In genomic region chr1:222589462-222590302, GRCh38 we compare ENCODE assay signal across 8 cellular contexts. TPM values are rescaled to one million over a fixed set of nuclear protein-coding genes. Genes with fewer than 3 reads are reported as not detected.
A peak's percentile ranks its signal among the peaks of the same experiment; 100 is the strongest.
DNase-seq lines count a peak whose midpoint lies in the region; ATAC-seq, FAIRE-seq and TF ChIP-seq lines count a peak whose summit lies in the region.

Gene TAF1A (minus strand): TSS chr1:222589933.

- peak within 1 kb of the TSS; percentile 85 for H3K27ac ChIP-seq in C4-2B
- peak within 1 kb of the TSS; percentile 63 for H3K27ac ChIP-seq in HepG2 (ENCODE audit: extremely low read length, insufficient read depth, low read length)

- TF ChIP-seq EP300 in HepG2 (IDR thresholded peaks at IDR 0.05; ENCODE audit: low read depth in 2 of 2, low read length in 2 of 2), result 0 out of 4 replicates have a peak, but pooled peaks of 1 of the 2 experiments have one; percentile 12
- no peak for TF ChIP-seq EP300 in HepG2 (CRISPR knock-in tag; IDR thresholded peaks at IDR 0.05; ENCODE audit: borderline replicate concordance)

- peak; percentile 12; the same call in 1 of the 2 replicates for TF ChIP-seq RAD21 in HepG2 (CRISPR knock-in tag; IDR thresholded peaks at IDR 0.05)

- no peaks in the 10 kb centered on the region; a peak in 1 of 5 replicates for H3K27me3 ChIP-seq in HepG2 (ENCODE audit: control insufficient read depth in 1 of 2, insufficient read depth in 2 of 2, low read length in 2 of 2)

- 0 out of 5 replicates have a peak, but pooled peaks cover 0 to 8% of the 10 kb centered on the region in 2 experiments for H3K36me3 ChIP-seq in HepG2 (replicated peaks in 1 of 2; ENCODE audit: control insufficient read depth in 1 of 2, insufficient read depth in 2 of 2, low read length in 2 of 2)

- H2AFZ ChIP-seq in HepG2 (ENCODE audit: low read length), result peak within 1 kb of the TSS; percentile 88

- peak; percentile 93 for FAIRE-seq in HepG2 (lab: Jason Lieb, UNC)

- H3K4me3 ChIP-seq in HepG2 (replicated peaks in 1 of 3; ENCODE audit: insufficient read depth in 1 of 3, low read depth in 2 of 3, low read length in 3 of 3), result peak within 1 kb of the TSS; percentile 77 to 93 (median 85)

- TF ChIP-seq CTCF in C4-2B (conservative IDR thresholded peaks at IDR 0.05), result no peak
- TF ChIP-seq CTCF in HepG2 (CRISPR knock-in tag; IDR thresholded peaks at IDR 0.05), result 0 out of 2 replicates have a peak, but pooled peaks have one; percentile 2

- peaks cover 3% of the 10 kb centered on the region for H3K9me3 ChIP-seq in HepG2 (ENCODE audit: low read length)

- CTCF ChIA-PET in HepG2 (lab: Yijun Ruan, JAX; ENCODE audit: low intra/inter-chr PET ratio, low total read pairs), result no interaction called here

- peak within 1 kb of the TSS; percentile 81 for H3K9ac ChIP-seq in HepG2 (ENCODE audit: insufficient read depth, low read depth, low read length)

- ATAC-seq in GM19328 (IDR thresholded peaks at IDR 0.05; ENCODE audit: unreplicated experiment) (peak; percentile 99), HG03469 (IDR thresholded peaks at IDR 0.05; ENCODE audit: unreplicated experiment) (peak; percentile 90), HepG2 (peak; percentile 100)

- peaks cover 38% of the 10 kb centered on the region for H3K4me1 ChIP-seq in HepG2 (ENCODE audit: insufficient read depth, low read length)

- intact Hi-C loops in HepG2 (cut with micrococcal nuclease; ENCODE audit: unreplicated experiment), result loop anchor here (1.0 to 2.0 kb wide), 2 partner anchors 29 to 55 kb away; partner anchors contain the start of gene MIA3

- POLR2A ChIA-PET in HepG2 (lab: Yijun Ruan, JAX), result interaction anchor here (0.9 to 2.7 kb wide), 9 partner anchors 9 to 124 kb away, joined by 3 to 17 read pairs (median 4); no protein-coding TSS in a partner anchor

- H3K79me2 ChIP-seq in HepG2 (ENCODE audit: insufficient read depth, low read length), result peaks cover 28% of the 10 kb centered on the region

- peak within 1 kb of the TSS; percentile 87 for H3K4me2 ChIP-seq in HepG2 (ENCODE audit: low read depth, low read length)

- DNase-seq in NCI-H774 (lab: John Stamatoyannopoulos, UW) (peak; percentile 84), dermis microvascular lymphatic vessel endothelial cell (ENCODE audit: low read depth in 2 of 2) (peak; percentile 37 to 73), HepG2 (ENCODE audit: low spot score) (peak; percentile 89)
- DNase-seq in activated CD4-positive, alpha-beta T cell treated with anti-CD3 and anti-CD28 coated beads, Interleukin-2, amount 50 U/mL, for 24 hours (ENCODE audit: low read depth in 1 of 2, low spot score in 1 of 2), result peak; percentile 57 to 85
- peak; percentile 84 for DNase-seq in stimulated activated CD4-positive, alpha-beta T cell treated with anti-CD3 and anti-CD28 coated beads, Interleukin-4, amount 100 ng/mL, for 1 hour

- in situ Hi-C loops in HepG2 (cut with HindIII; ENCODE audit: extremely low pct_ligation_motif_present, low pct_unique_long_range_greater_than_20kb), result no loop called here

- BruUV-seq in HepG2 (replicated peaks; lab: Mats Ljungman, UMichigan), result TSS peak; percentile 83

- TF ChIP-seq POLR2A in HepG2 (IDR thresholded peaks at IDR 0.05; ENCODE audit: insufficient read depth in 1 of 2, low read depth in 2 of 2, low read length in 2 of 2), result peak; percentile 64 to 68

- H4K20me1 ChIP-seq in HepG2 (ENCODE audit: insufficient read depth, low read length), result no peaks in the 10 kb centered on the region

- WGBS in HepG2 (ENCODE audit: low lambda C conversion rate), result 0% methylated on average over 19 of the region's 41 CpGs

TF ChIP-seq in HepG2, 621 proteins besides CTCF, POLR2A, EP300 and RAD21 (continues in another document):
- TF ChIP-seq ELF3 (CRISPR knock-in tag; IDR thresholded peaks at IDR 0.05) (0 out of 2 replicates have a peak, but pooled peaks have one; percentile 53), TARDBP (CRISPR knock-in tag; IDR thresholded peaks at IDR 0.05) (peak; percentile 56; the same call in 1 of the 2 replicates), RFX1 (IDR thresholded peaks at IDR 0.05) (peak; percentile 46; the same call in 1 of the 2 replicates), IRF9 (CRISPR knock-in tag; IDR thresholded peaks at IDR 0.05; ENCODE audit: borderline replicate concordance) (0 out of 2 replicates have a peak, but pooled peaks have one; percentile 41), NONO (IDR thresholded peaks at IDR 0.05) (no peak), NONO (CRISPR knock-in tag; conservative IDR thresholded peaks at IDR 0.05) (0 out of 2 replicates have a peak, but pooled peaks have one; percentile 47), MIXL1 (CRISPR knock-in tag; IDR thresholded peaks at IDR 0.05) (0 out of 2 replicates have a peak, but pooled peaks have one; percentile 5), THAP11 (CRISPR knock-in tag; IDR thresholded peaks at IDR 0.05) (peak; percentile 86), RBAK (CRISPR knock-in tag; IDR thresholded peaks at IDR 0.05) (no peak), RFX5 (IDR thresholded peaks at IDR 0.05; ENCODE audit: low read depth, low read length) (0 out of 2 replicates have a peak, but pooled peaks have one; percentile 25), IKZF1 (IDR thresholded peaks at IDR 0.05) (no peak), ZSCAN25 (CRISPR knock-in tag; IDR thresholded peaks at IDR 0.05) (no peak), ZNF224 (CRISPR knock-in tag; IDR thresholded peaks at IDR 0.05) (no peak), AGO2 (optimal IDR thresholded peaks at IDR 0.05; ENCODE audit: low read depth, low read length) (no peak), ZEB1 (IDR thresholded peaks at IDR 0.05; ENCODE audit: insufficient replicate concordance, low read depth) (peak; percentile 48), ADNP (CRISPR knock-in tag; IDR thresholded peaks at IDR 0.05) (no peak), MATR3 (CRISPR knock-in tag; IDR thresholded peaks at IDR 0.05) (no peak), HINFP (CRISPR knock-in tag; IDR thresholded peaks at IDR 0.05; ENCODE audit: low read depth) (no peak), SETDB1 (CRISPR knock-in tag; IDR thresholded peaks at IDR 0.05; ENCODE audit: borderline replicate concordance) (no peak), PHF21A (CRISPR knock-in tag; IDR thresholded peaks at IDR 0.05) (peak; percentile 73; the same call in 1 of the 2 replicates), POGZ (CRISPR knock-in tag; IDR thresholded peaks at IDR 0.05) (peak; percentile 49; the same call in 1 of the 2 replicates), KDM5A (IDR thresholded peaks at IDR 0.05; ENCODE audit: borderline replicate concordance, low read length) (peak; percentile 67; the same call in 1 of the 2 replicates), REXO4 (CRISPR knock-in tag; IDR thresholded peaks at IDR 0.05; ENCODE audit: borderline replicate concordance) (no peak), ZNF83 (CRISPR knock-in tag; IDR thresholded peaks at IDR 0.05; ENCODE audit: borderline replicate concordance) (no peak), HOXA3 (CRISPR knock-in tag; IDR thresholded peaks at IDR 0.05) (peak; percentile 68; the same call in 1 of the 2 replicates), ZNF143 (CRISPR knock-in tag; IDR thresholded peaks at IDR 0.05) (no peak), ARNT (IDR thresholded peaks at IDR 0.05) (no peak), ZKSCAN1 (IDR thresholded peaks at IDR 0.05; ENCODE audit: low read length) (no peak)

RNA-seq across cellular contexts. Expression of gene TAF1A, which starts in this region (rescaled TPM):
- total RNA-seq in dermis microvascular lymphatic vessel endothelial cell (2.4 and 2.8 TPM in 2 replicates), HepG2 (2016; rRNA removed; fragmentation: Illumina TruSeq; extraction: Trizol) (10.7 and 15.9 TPM in 2 replicates)
- total RNA-seq in HepG2 (2016; cell fraction: cytosol; rRNA removed; fragmentation: Illumina TruSeq; extraction: Trizol; ENCODE audit: low read depth), result 3.6 and 4.1 TPM in 2 replicates
- total RNA-seq in HepG2 (2016; cell fraction: insoluble cytoplasmic fraction; rRNA removed; fragmentation: Illumina TruSeq; extraction: Trizol), result 13.3 and 16.3 TPM in 2 replicates
- 3.8 TPM in 2 replicates for total RNA-seq in HepG2 (2016; cell fraction: membrane; rRNA removed; fragmentation: Illumina TruSeq; extraction: Trizol)
- 12.9 and 14.5 TPM in 2 replicates for total RNA-seq in HepG2 (2016; cell fraction: nucleus; rRNA removed; fragmentation: Illumina TruSeq; extraction: Trizol)
- polyA plus RNA-seq in HepG2 (2011; rRNA removed), result 3.0 and 3.3 TPM in 2 replicates
- 1.1 and 2.3 TPM in 2 replicates for polyA plus RNA-seq in HepG2 (2011; cell fraction: cytosol; rRNA removed)
- polyA plus RNA-seq in HepG2 (2011; cell fraction: nucleus; rRNA removed), result 8.5 and 9.7 TPM in 2 replicates
- 5.5 and 5.7 TPM in 2 replicates for polyA plus RNA-seq in HepG2 (2012)
- polyA plus RNA-seq in HepG2 (2016; cell fraction: cytosol; fragmentation: Illumina TruSeq; extraction: Trizol; ENCODE audit: low read depth), result 0.27 and 0.28 TPM in 2 replicates
- polyA plus RNA-seq in HepG2 (2016; cell fraction: insoluble cytoplasmic fraction; fragmentation: Illumina TruSeq; extraction: Trizol; ENCODE audit: low read depth), result 10.8 and 11.2 TPM in 2 replicates
- 0.96 and 1.3 TPM in 2 replicates for polyA plus RNA-seq in HepG2 (2016; cell fraction: membrane; fragmentation: Illumina TruSeq; extraction: Trizol; ENCODE audit: low read depth)
- polyA plus RNA-seq in HepG2 (2016; cell fraction: nucleus; fragmentation: Illumina TruSeq; extraction: Trizol; ENCODE audit: insufficient read depth, low read depth), result 9.7 and 12.6 TPM in 2 replicates
- polyA minus RNA-seq in HepG2 (2011; rRNA and poly(A)+ RNA removed; ENCODE audit: low replicate concordance), result 1.6 and 1.8 TPM in 2 replicates
- polyA minus RNA-seq in HepG2 (2011; cell fraction: cytosol; rRNA and poly(A)+ RNA removed), result 1.3 and 2.9 TPM in 2 replicates
- 22.5 and 27.8 TPM in 2 replicates for polyA minus RNA-seq in HepG2 (2011; cell fraction: nucleus; rRNA and poly(A)+ RNA removed)

Comparison
In these comparisons a context has a peak if more than half of its experiments do, and no peak if none do; other contexts are left out.
1. Peak in every context shown above with its lines: DNase-seq, ATAC-seq, H3K4me3 ChIP-seq and H3K27ac ChIP-seq.